ENCODE assay signal across 8 cellular contexts in the genomic region with DNA sequence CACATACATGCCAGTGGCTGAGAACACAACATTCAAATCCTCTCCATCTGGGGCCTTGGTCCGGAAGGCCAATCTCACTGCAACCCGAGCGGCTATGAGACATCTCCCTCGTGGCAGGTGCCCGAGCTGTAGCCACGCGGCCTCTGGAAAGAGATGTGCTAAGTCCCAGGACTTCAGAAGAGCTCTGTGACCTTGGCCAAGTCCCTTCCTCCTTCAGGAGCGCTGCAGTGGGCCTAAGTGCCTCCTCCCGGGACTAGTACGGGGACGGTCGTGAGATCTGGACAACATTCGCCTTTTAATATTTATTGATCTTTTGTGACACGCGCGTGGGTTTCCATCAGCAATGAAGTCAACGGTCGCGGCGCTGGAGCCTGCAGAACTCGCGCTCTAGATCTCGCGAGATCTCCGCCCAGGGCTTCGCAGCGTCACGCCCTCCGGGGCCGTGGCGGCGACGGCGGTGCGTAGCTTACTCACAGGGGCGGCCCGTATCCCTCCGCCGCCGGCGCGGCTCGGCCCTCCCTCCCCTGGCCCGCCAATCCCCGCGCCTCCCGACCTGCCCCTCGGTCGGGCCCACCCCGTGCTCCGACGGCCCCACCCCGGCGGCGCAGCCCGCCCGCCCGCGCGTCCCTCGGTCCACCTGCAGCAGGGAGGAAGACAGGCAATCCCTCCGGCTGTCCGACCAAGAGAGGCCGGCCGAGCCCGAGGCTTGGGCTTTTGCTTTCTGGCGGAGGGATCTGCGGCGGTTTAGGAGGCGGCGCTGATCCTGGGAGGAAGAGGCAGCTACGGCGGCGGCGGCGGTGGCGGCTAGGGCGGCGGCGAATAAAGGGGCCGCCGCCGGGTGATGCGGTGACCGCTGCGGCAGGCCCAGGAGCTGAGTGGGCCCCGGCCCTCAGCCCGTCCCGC. TPM values are rescaled to one million over a fixed set of nuclear protein-coding genes. Genes with fewer than 3 reads are reported as not detected.
A peak's percentile ranks its signal among the peaks of the same experiment; 100 is the strongest.
DNase-seq lines count a peak whose midpoint lies in the region; ATAC-seq and TF ChIP-seq lines count a peak whose summit lies in the region.

Gene UBE2D2 (plus strand): TSS at position 588 of the 903 bp plus-strand sequence. CDS start 453 bp downstream, outside the sequence.

- ATAC-seq in GM19395 (IDR thresholded peaks at IDR 0.05; ENCODE audit: unreplicated experiment) (peak; percentile 77), HG03558 (IDR thresholded peaks at IDR 0.05; ENCODE audit: extremely low read depth, unreplicated experiment) (peak; percentile 57), left lobe of liver (peak; percentile 96)

- peaks cover 43% of the 10 kb centered on the region for H3K4me1 Mint-ChIP-seq in CD14-positive monocyte

- peaks cover 1 to 4% (median 2%) of the 10 kb centered on the region in 3 donors for H3K27me3 Mint-ChIP-seq in CD14-positive monocyte (ENCODE audit: low read depth in 3 of 3)

- H3K36me3 Mint-ChIP-seq in CD14-positive monocyte, result peaks cover 0 to 12% of the 10 kb centered on the region in 2 donors

- no peaks in the 10 kb centered on the region for H3K9me3 Mint-ChIP-seq in CD14-positive monocyte

- H3K4me3 Mint-ChIP-seq in CD14-positive monocyte, result peak within 1 kb of the TSS; percentile 93 to 99

- intact Hi-C loops in CD14-positive monocyte (cut with micrococcal nuclease), result no loop called here

- H3K27ac Mint-ChIP-seq in CD14-positive monocyte, result peak within 1 kb of the TSS; percentile 90 to 98 (median 94)

- DNase-seq in CD14-positive monocyte (ENCODE audit: low spot score) (peak; percentile 95), NCI-H748 treated with DMSO at 0.1 percent for 48 hours (lab: John Stamatoyannopoulos, UW) (peak; percentile 89), dedifferentiated amniotic fluid mesenchymal stem cell (ENCODE audit: extremely low spot score) (peak; percentile 95), left lobe of liver (ENCODE audit: low spot score) (peak; percentile 98)
- peak; percentile 95 to 96 for DNase-seq in activated CD4-positive, alpha-beta T cell treated with anti-CD3 and anti-CD28 coated beads, Interleukin-2, amount 50 U/mL, for 24 hours (ENCODE audit: low read depth in 1 of 2, low spot score in 1 of 2)
- DNase-seq in stimulated activated CD4-positive, alpha-beta T cell treated with anti-CD3 and anti-CD28 coated beads, Interleukin-2, amount 100 ng/mL, for 24 hours, result peak; percentile 96 to 99

- no peak for TF ChIP-seq CTCF in CD14-positive monocyte (IDR thresholded peaks at IDR 0.05)

RNA-seq across cellular contexts. Expression of gene UBE2D2, which starts in this region (rescaled TPM):
- 100 to 1,000 TPM; 133 to 167 TPM for polyA plus RNA-seq in CD14-positive monocyte
- 34.4 TPM for total RNA-seq in left lobe of liver

Comparison
In these comparisons a context has a peak if more than half of its experiments do, and no peak if none do; other contexts are left out.
1. Peak in every context shown above with its lines: DNase-seq and ATAC-seq.